Comparison of ENCODE assay signal across 35 cellular contexts in the genomic region with DNA sequence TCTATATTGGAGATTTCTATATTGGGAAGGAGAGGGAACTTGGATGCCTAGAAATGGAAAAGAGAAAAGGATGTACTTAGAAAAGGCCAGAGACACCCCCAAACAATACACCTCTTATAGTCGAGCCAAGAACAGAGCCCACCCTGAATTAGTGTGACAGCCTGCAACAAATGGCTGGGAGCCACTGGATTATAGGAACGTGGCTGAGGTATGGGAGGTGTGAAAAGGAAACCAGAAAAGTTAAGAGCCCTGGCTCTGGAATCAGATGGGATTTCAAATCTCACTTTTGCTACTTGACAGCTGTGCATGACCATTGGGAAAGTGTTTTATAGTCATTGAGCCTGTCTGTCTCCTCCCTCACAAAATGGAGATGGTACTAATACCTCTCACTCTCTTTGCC.
A peak's percentile ranks its signal among the peaks of the same experiment; 100 is the strongest.
DNase-seq lines count a peak whose midpoint lies in the region; ATAC-seq and TF ChIP-seq lines count a peak whose summit lies in the region.
"Had no signal": no experiment of that assay in that cellular context is flagged by ENCODE, and none has a peak within 500 bp of the region (broad histone marks: within the 10 kb centered on the region; RNA-seq: fewer than 3 reads in every experiment).

No MANE protein-coding gene starts in this region.

- H3K9ac ChIP-seq in mesendoderm (ENCODE audit: low read length), result no peak overlapping the region
- no peak overlapping the region for H3K9ac ChIP-seq in H9 (ENCODE audit: extremely low read depth, insufficient read length, low read length)
- H3K9ac ChIP-seq: BLaER1; BLaER1 treated with 17β-estradiol and CSF1 and Interleukin-3, amounts not matched to agents 10 nM and 100 nM had no signal

- H3K27me3 ChIP-seq in heart right ventricle (no peaks in the 10 kb centered on the region), right cardiac atrium (ENCODE audit: control insufficient read depth, insufficient read depth) (no peaks in the 10 kb centered on the region), SJCRH30 (no peaks in the 10 kb centered on the region), mesendoderm (ENCODE audit: insufficient read depth, low read length, poor library complexity) (no peaks in the 10 kb centered on the region), H9 (ENCODE audit: insufficient read depth, low read length) (no peaks in the 10 kb centered on the region)
- H3K27me3 ChIP-seq: BE2C; BLaER1; BLaER1 treated with 17β-estradiol and CSF1 and Interleukin-3, amounts not matched to agents 10 nM and 100 nM had no signal

- no peak overlapping the region for H3K14ac ChIP-seq in H9 (ENCODE audit: insufficient read depth, low read length)

- H4K8ac ChIP-seq in mesendoderm (ENCODE audit: low read depth, low read length) (no peak overlapping the region), H9 (replicated peaks; ENCODE audit: insufficient read length, low read depth, low read length) (no peak overlapping the region)

- H3K23ac ChIP-seq in mesendoderm (ENCODE audit: low read length) (no peak overlapping the region), H9 (ENCODE audit: insufficient read length, low read depth, low read length) (no peak overlapping the region)

- no peaks in the 10 kb centered on the region for H3K36me3 ChIP-seq in heart right ventricle
- H3K36me3 ChIP-seq in SJCRH30, result no peaks in the 10 kb centered on the region
- H3K36me3 ChIP-seq in mesendoderm (ENCODE audit: control insufficient read depth, insufficient read depth, low read length), result no peaks in the 10 kb centered on the region
- H3K36me3 ChIP-seq: BE2C; BLaER1; BLaER1 treated with 17β-estradiol and CSF1 and Interleukin-3, amounts not matched to agents 10 nM and 100 nM had no signal

- no peak for TF ChIP-seq CTCF in heart right ventricle (IDR thresholded peaks at IDR 0.05)
- TF ChIP-seq CTCF in H9 (conservative IDR thresholded peaks at IDR 0.05), result no peak

- no peak overlapping the region for H2AFZ ChIP-seq in H9 (ENCODE audit: low read length)

- H4K20me1 ChIP-seq in H9 (ENCODE audit: control insufficient read depth, insufficient read depth, insufficient read length), result no peaks in the 10 kb centered on the region
- H4K20me1 ChIP-seq: BLaER1; BLaER1 treated with 17β-estradiol and CSF1 and Interleukin-3, amounts not matched to agents 10 nM and 100 nM had no signal

- H2BK15ac ChIP-seq in mesendoderm (replicated peaks; ENCODE audit: low read depth) (no peak overlapping the region), H9 (ENCODE audit: low read depth, low read length) (no peak overlapping the region)

- H3K4me3 Mint-ChIP-seq in H9, result no peak overlapping the region
- H3K4me3 Mint-ChIP-seq: B cell; CD14-positive monocyte; CD4-positive, alpha-beta memory T cell; CD4-positive, alpha-beta T cell; CD4-positive, CD25-positive, alpha-beta regulatory T cell; CD8-positive, alpha-beta memory T cell; CD8-positive, alpha-beta T cell had no signal

- no peak overlapping the region for H2BK120ac ChIP-seq in mesendoderm (ENCODE audit: low read depth, low read length)
- H2BK120ac ChIP-seq in H9 (ENCODE audit: low read depth, low read length, poor library complexity, severe bottlenecking), result no peak overlapping the region

- peaks cover 0 to 5% (median 0%) of the 10 kb centered on the region in 9 donors for H3K4me1 ChIP-seq in heart right ventricle
- no peaks in the 10 kb centered on the region for H3K4me1 ChIP-seq in right cardiac atrium (ENCODE audit: control insufficient read depth, insufficient read depth, low read length)
- peaks cover 5% of the 10 kb centered on the region for H3K4me1 ChIP-seq in SJCRH30
- no peaks in the 10 kb centered on the region for H3K4me1 ChIP-seq in mesendoderm (ENCODE audit: control insufficient read depth, low read depth, low read length)
- no peaks in the 10 kb centered on the region for H3K4me1 ChIP-seq in H9 (ENCODE audit: insufficient read depth, low read length)
- H3K4me1 ChIP-seq: A549; BE2C; BLaER1; BLaER1 treated with 17β-estradiol and CSF1 and Interleukin-3, amounts not matched to agents 10 nM and 100 nM; Caco-2 had no signal

- no peaks in the 10 kb centered on the region for H3K23me2 ChIP-seq in H9 (ENCODE audit: insufficient read length, low read depth, low read length, poor library complexity, severe bottlenecking)

- peak overlapping the region; percentile 1 for H2BK5ac ChIP-seq in mesendoderm (ENCODE audit: low read length)
- H2BK5ac ChIP-seq in H9 (ENCODE audit: insufficient read length, low read length), result no peak overlapping the region

- no peak overlapping the region for H3K4me2 ChIP-seq in mesendoderm (ENCODE audit: low read length)
- no peak overlapping the region for H3K4me2 ChIP-seq in H9 (ENCODE audit: insufficient read depth, insufficient read length, low read length)
- H3K4me2 ChIP-seq: A549; BLaER1; BLaER1 treated with 17β-estradiol and CSF1 and Interleukin-3, amounts not matched to agents 10 nM and 100 nM had no signal

- no peak overlapping the region for H3T11ph ChIP-seq in H9 (ENCODE audit: low read length)

- peaks cover 6 to 19% of the 10 kb centered on the region in 2 experiments for H3K4me1 Mint-ChIP-seq in H9
- H3K4me1 Mint-ChIP-seq: CD14-positive monocyte; CD4-positive, alpha-beta memory T cell; CD4-positive, CD25-positive, alpha-beta regulatory T cell; CD8-positive, alpha-beta memory T cell had no signal

- H3K79me2 ChIP-seq in mesendoderm (ENCODE audit: control insufficient read depth, insufficient read depth, low read length) (no peaks in the 10 kb centered on the region), H9 (ENCODE audit: insufficient read depth, low read length) (no peaks in the 10 kb centered on the region)

- peak; percentile 20 for ATAC-seq in Right ventricle myocardium superior (ENCODE audit: poor library complexity)
- ATAC-seq in heart right ventricle, result no peak
- ATAC-seq in right cardiac atrium, result peak; percentile 26 to 46
- no peak for ATAC-seq in Right ventricle myocardium inferior
- ATAC-seq in SK-N-SH treated with all-trans-retinoic acid at 6 μM for 48 hours, result no peak
- ATAC-seq: A549; CD8-positive, alpha-beta T cell had no signal

- H4K5ac ChIP-seq in mesendoderm (ENCODE audit: low read length) (no peak overlapping the region), H9 (ENCODE audit: insufficient read length, low read depth, low read length) (no peak overlapping the region)

- H3K4ac ChIP-seq in mesendoderm (ENCODE audit: low read depth, low read length) (no peak overlapping the region), H9 (ENCODE audit: low read depth, low read length) (no peak overlapping the region)

- H3K27ac ChIP-seq in heart right ventricle (no peak overlapping the region), right cardiac atrium (ENCODE audit: low read length) (no peak overlapping the region), SJCRH30 (no peak overlapping the region), mesendoderm (ENCODE audit: low read depth, low read length) (no peak overlapping the region), H9 (ENCODE audit: insufficient read length, low read depth, low read length) (no peak overlapping the region)
- H3K27ac ChIP-seq: 22Rv1; A549; BLaER1; BLaER1 treated with 17β-estradiol and CSF1 and Interleukin-3, amounts not matched to agents 10 nM and 100 nM; C4-2B had no signal

- H3K4me3 ChIP-seq in heart right ventricle, result no peak overlapping the region
- no peak overlapping the region for H3K4me3 ChIP-seq in right cardiac atrium (ENCODE audit: low read length)
- H3K4me3 ChIP-seq in SJCRH30, result no peak overlapping the region
- no peak overlapping the region for H3K4me3 ChIP-seq in mesendoderm (ENCODE audit: low read length)
- H3K4me3 ChIP-seq: A549; BLaER1; BLaER1 treated with 17β-estradiol and CSF1 and Interleukin-3, amounts not matched to agents 10 nM and 100 nM had no signal

- H2BK20ac ChIP-seq in H9 (ENCODE audit: low read depth, low read length, poor library complexity, severe bottlenecking), result no peak overlapping the region

- H3K56ac ChIP-seq in mesendoderm (ENCODE audit: low read length) (no peak overlapping the region), H9 (ENCODE audit: insufficient read length, low read depth, low read length) (no peak overlapping the region)

- H3K9me3 ChIP-seq in heart right ventricle (peaks cover 0 to 3% (median 0%) of the 10 kb centered on the region in 11 donors), right cardiac atrium (ENCODE audit: control insufficient read depth, low read length) (no peaks in the 10 kb centered on the region), SJCRH30 (replicated peaks) (no peaks in the 10 kb centered on the region), H9 (ENCODE audit: control insufficient read depth, low read depth, low read length) (no peaks in the 10 kb centered on the region)
- H3K9me3 ChIP-seq: A549, BE2C, BLaER1, Caco-2 had no signal

- 52 to 59% methylated on average over 2 of the region's 2 CpGs for WGBS in heart right ventricle, 2 donors
- WGBS in right cardiac atrium, result 66% methylated on average over 2 of the region's 2 CpGs
- WGBS in mesendoderm (ENCODE audit: extremely low coverage, insufficient coverage, low lambda C conversion rate), result no CpG with 5 or more reads among the region's 2 CpGs
- no CpG with 5 or more reads among the region's 2 CpGs for WGBS in H9 (ENCODE audit: extremely low coverage, insufficient read length, low lambda C conversion rate)

- intact Hi-C loops in Right ventricle myocardium superior (cut with DNase I), result no loop called here
- intact Hi-C loops in heart right ventricle (cut with DNase I), result loop anchor here in 1 of 10 donors (10.0 kb wide), 1 partner anchor 47 kb away; no protein-coding TSS in a partner anchor
- intact Hi-C loops in right cardiac atrium (cut with DNase I), result no loop called here
- intact Hi-C loops in Right ventricle myocardium inferior (cut with DNase I), result no loop called here

- H4K91ac ChIP-seq in H9 (ENCODE audit: insufficient read length, low read depth, low read length), result no peak overlapping the region

- no peak overlapping the region for H3K27ac Mint-ChIP-seq in H9
- H3K27ac Mint-ChIP-seq: B cell; CD4-positive, alpha-beta memory T cell; CD4-positive, alpha-beta T cell; CD4-positive, CD25-positive, alpha-beta regulatory T cell; CD8-positive, alpha-beta memory T cell; CD8-positive, alpha-beta T cell had no signal

- H2AK5ac ChIP-seq in mesendoderm (ENCODE audit: low read length) (no peak overlapping the region), H9 (ENCODE audit: insufficient read length, low read length) (no peak overlapping the region)

- H3K79me1 ChIP-seq in mesendoderm (ENCODE audit: low read length), result no peaks in the 10 kb centered on the region
- H3K79me1 ChIP-seq in H9 (ENCODE audit: insufficient read depth, low read depth, low read length, poor library complexity, severe bottlenecking), result no peaks in the 10 kb centered on the region

- H3K18ac ChIP-seq in mesendoderm (ENCODE audit: low read length) (no peak overlapping the region), H9 (ENCODE audit: insufficient read length, low read depth, low read length) (no peak overlapping the region)

- no peak for DNase-seq in Right ventricle myocardium superior
- DNase-seq in heart right ventricle, result no peak
- no peak for DNase-seq in right cardiac atrium
- DNase-seq in Right ventricle myocardium inferior (ENCODE audit: missing footprints), result no peak
- DNase-seq in SJCRH30, result peak; percentile 29 to 60
- DNase-seq in mesendoderm, result peak; percentile 79
- DNase-seq in H9, result no peak
- DNase-seq: 8988T; ACHN; AML-193; BE2C; C1 segment of cervical spinal cord; Caco-2; Calu3; CD4-positive, alpha-beta memory T cell; CD4-positive, alpha-beta T cell; CD4-positive, CD25-positive, alpha-beta regulatory T cell; CD8-positive, alpha-beta memory T cell; CD8-positive, alpha-beta T cell; COR-L47; DMS 273 treated with DMSO at 0.1 percent for 48 hours; DMS153; DMS53; DMS79; DMS79 treated with DMSO at 0.1 percent for 48 hours; DND-41; EL had no signal

- H3K9me3 Mint-ChIP-seq in H9, result no peaks in the 10 kb centered on the region
- H3K9me3 Mint-ChIP-seq: CD4-positive, alpha-beta T cell; CD8-positive, alpha-beta T cell had no signal

- no peaks in the 10 kb centered on the region for H3K36me3 Mint-ChIP-seq in H9 (ENCODE audit: insufficient read depth in 1 of 3, low read depth in 3 of 3)
- H3K36me3 Mint-ChIP-seq: CD14-positive monocyte; CD4-positive, alpha-beta memory T cell; CD4-positive, CD25-positive, alpha-beta regulatory T cell; CD8-positive, alpha-beta memory T cell; CD8-positive, alpha-beta T cell had no signal

- H3K27me3 Mint-ChIP-seq in H9 (ENCODE audit: low read depth), result peaks cover 3% of the 10 kb centered on the region
- H3K27me3 Mint-ChIP-seq: B cell; CD4-positive, alpha-beta memory T cell; CD4-positive, alpha-beta T cell; CD4-positive, CD25-positive, alpha-beta regulatory T cell had no signal

- no peak overlapping the region for H2BK12ac ChIP-seq in H9 (ENCODE audit: insufficient read length, low read depth, low read length)

Comparison
In these comparisons a context has a peak if more than half of its experiments do, and no peak if none do; other contexts are left out.
1. ATAC-seq: peak in Right ventricle myocardium superior (single experiment) and right cardiac atrium (2 of 2); none in heart right ventricle (0 of 8), Right ventricle myocardium inferior (single experiment) and SK-N-SH treated with all-trans-retinoic acid at 6 μM for 48 hours (single experiment).
2. DNase-seq: peak in SJCRH30 (2 of 2) and mesendoderm (single experiment); none in Right ventricle myocardium superior (single experiment), heart right ventricle (0 of 2), right cardiac atrium (0 of 3), Right ventricle myocardium inferior (single experiment) and H9 (single experiment).